ENCODE assay signal across 8 cellular contexts in the genomic region with DNA sequence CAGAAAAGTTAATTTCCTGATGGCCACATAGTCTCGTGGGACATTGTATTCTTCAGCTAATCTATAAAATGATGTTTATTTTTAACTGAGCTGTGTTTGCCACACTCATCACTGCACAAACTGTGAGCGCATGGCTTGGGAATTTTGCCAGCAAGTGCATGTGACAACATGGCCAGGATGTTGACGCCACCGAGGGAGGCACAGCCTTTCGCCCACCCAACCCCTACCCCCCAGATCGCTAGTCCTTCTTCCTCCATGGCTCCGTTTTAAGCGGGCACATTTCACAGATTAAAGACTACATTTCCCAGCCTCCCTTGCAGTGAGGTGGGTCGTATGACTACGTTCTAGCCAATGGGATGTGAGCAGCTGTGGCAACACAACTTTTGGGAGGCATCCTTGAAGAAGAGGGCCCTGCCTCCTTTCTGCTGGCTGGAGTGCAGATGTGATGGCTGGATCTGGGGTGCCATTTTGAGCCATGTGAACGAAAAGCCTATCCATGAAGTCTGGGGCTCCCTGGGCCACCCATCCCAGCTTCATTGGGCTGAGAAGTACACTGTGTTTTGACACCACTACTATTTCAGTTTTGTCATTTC. TPM values are rescaled to one million over a fixed set of nuclear protein-coding genes. Genes with fewer than 3 reads are reported as not detected.
DNase-seq lines count a peak whose midpoint lies in the region; ATAC-seq, FAIRE-seq and TF ChIP-seq lines count a peak whose summit lies in the region.

No MANE protein-coding gene starts in this region.

- in situ Hi-C loops in Caki2 (cut with HindIII; ENCODE audit: low pct_unique_long_range_greater_than_20kb, low sequenced_read_pairs), result no loop called here

- TF ChIP-seq CTCF in type B pancreatic cell (conservative IDR thresholded peaks at IDR 0.05) (no peak), chondrocyte (IDR thresholded peaks at IDR 0.05) (no peak)

- ATAC-seq in left cardiac atrium, result peak; percentile 32 to 50
- ATAC-seq in HG03097 (IDR thresholded peaks at IDR 0.05; ENCODE audit: low FRiP score, unreplicated experiment), result no peak
- ATAC-seq in HG02588 (IDR thresholded peaks at IDR 0.05; ENCODE audit: unreplicated experiment), result no peak

- H3K4me1 Mint-ChIP-seq in IgD-negative memory B cell (peaks cover 3 to 5% (median 3%) of the 10 kb centered on the region in 3 donors), type B pancreatic cell (ENCODE audit: unreplicated experiment) (peaks cover 5% of the 10 kb centered on the region), chondrocyte (ENCODE audit: low read depth) (peaks cover 12% of the 10 kb centered on the region)

- FAIRE-seq in TTC549 (lab: Jason Lieb, UNC), result peak; percentile 47

- H3K9me3 Mint-ChIP-seq in IgD-negative memory B cell (peaks cover 0 to 6% (median 0%) of the 10 kb centered on the region in 3 donors), type B pancreatic cell (no peaks in the 10 kb centered on the region), chondrocyte (ENCODE audit: low read depth) (no peaks in the 10 kb centered on the region)

- H3K27ac Mint-ChIP-seq in IgD-negative memory B cell, result peak overlapping the region; percentile 67 to 76 (median 73)
- peak overlapping the region; percentile 78 for H3K27ac Mint-ChIP-seq in type B pancreatic cell
- no peak overlapping the region for H3K27ac Mint-ChIP-seq in chondrocyte (ENCODE audit: unreplicated experiment)

- H3K4me3 Mint-ChIP-seq in IgD-negative memory B cell (peak overlapping the region; percentile 60 to 87 (median 64)), type B pancreatic cell (peak overlapping the region; percentile 75), chondrocyte (ENCODE audit: unreplicated experiment) (no peak overlapping the region)

- DNase-seq in Caki2 (ENCODE audit: low read depth) (peak; percentile 80), left cardiac atrium (peak; percentile 42), type B pancreatic cell (ENCODE audit: extremely low spot score, unreplicated experiment) (no peak), chondrocyte (ENCODE audit: low spot score) (no peak)

- intact Hi-C loops in left cardiac atrium (cut with DNase I), result loop anchor here in 1 of 2 donors (5.0 to 10.0 kb wide), 2 partner anchors 113 to 231 kb away; no protein-coding TSS in a partner anchor

- H3K27me3 Mint-ChIP-seq in IgD-negative memory B cell (peaks cover 20% of the 10 kb centered on the region), type B pancreatic cell (peaks cover 42% of the 10 kb centered on the region), chondrocyte (ENCODE audit: low read depth) (peaks cover 2% of the 10 kb centered on the region)

- no peaks in the 10 kb centered on the region for H3K36me3 Mint-ChIP-seq in IgD-negative memory B cell
- H3K36me3 Mint-ChIP-seq in type B pancreatic cell, result no peaks in the 10 kb centered on the region
- no peaks in the 10 kb centered on the region for H3K36me3 Mint-ChIP-seq in chondrocyte (ENCODE audit: low read depth)

RNA-seq across cellular contexts. Expression of gene NRARP, which starts 7.9 kb away (rescaled TPM):
- 0.17 and 2.0 TPM in 2 replicates for total RNA-seq in Caki2 (2014; rRNA removed; shearing (Covaris generic); ENCODE audit: low replicate concordance)
- polyA plus RNA-seq in IgD-negative memory B cell, result not detected
- total RNA-seq in left cardiac atrium, result 10 to 100 TPM in 1 of 2 donors, 1 to 10 TPM in 1; 4.9 to 11.5 TPM
- 17.9 and 21.7 TPM in 2 replicates for total RNA-seq in type B pancreatic cell (ENCODE audit: low replicate concordance)
- total RNA-seq in chondrocyte, result 0.39 to 6.9 TPM (median 6.7 TPM) in 3 replicates

RNA-seq across cellular contexts. Expression of gene TOR4A, which starts 16.7 kb away (rescaled TPM):
- 35.1 and 51.9 TPM in 2 replicates for total RNA-seq in Caki2 (2014; rRNA removed; shearing (Covaris generic); ENCODE audit: low replicate concordance)
- polyA plus RNA-seq in IgD-negative memory B cell, result 8.9 TPM
- total RNA-seq in left cardiac atrium, result 1 to 10 TPM; 6.2 to 9.4 TPM
- 2.7 and 4.5 TPM in 2 replicates for total RNA-seq in type B pancreatic cell (ENCODE audit: low replicate concordance)
- total RNA-seq in chondrocyte, result 0.85 to 3.5 TPM (median 3.4 TPM) in 3 replicates

RNA-seq across cellular contexts. Expression of gene NELFB, which starts 39.1 kb away (rescaled TPM):
- total RNA-seq in Caki2 (2014; rRNA removed; shearing (Covaris generic); ENCODE audit: low replicate concordance), result 84.1 and 92.6 TPM in 2 replicates
- 34.2 TPM for polyA plus RNA-seq in IgD-negative memory B cell
- total RNA-seq in left cardiac atrium (10 to 100 TPM; 35.1 to 38.1 TPM), type B pancreatic cell (ENCODE audit: low replicate concordance) (52.4 and 61.9 TPM in 2 replicates), chondrocyte (48.0 to 55.1 TPM (median 52.4 TPM) in 3 replicates)

RNA-seq across cellular contexts. Expression of gene STPG3, which starts 43.1 kb away (rescaled TPM):
- total RNA-seq in Caki2 (2014; rRNA removed; shearing (Covaris generic); ENCODE audit: low replicate concordance), result not detected in 2 replicates
- not detected for polyA plus RNA-seq in IgD-negative memory B cell
- total RNA-seq in left cardiac atrium (under 1 TPM in 1 of 2 donors, not detected in 1; 0.59 TPM), type B pancreatic cell (ENCODE audit: low replicate concordance) (0.31 TPM in 1 of 2 replicates, not detected in the other), chondrocyte (not detected in 3 replicates)

RNA-seq across cellular contexts. Expression of gene TUBB4B, which starts 53.1 kb away (rescaled TPM):
- 909 and 1,000 TPM in 2 replicates for total RNA-seq in Caki2 (2014; rRNA removed; shearing (Covaris generic); ENCODE audit: low replicate concordance)
- 88.4 TPM for polyA plus RNA-seq in IgD-negative memory B cell
- total RNA-seq in left cardiac atrium (100 to 1,000 TPM; 324 to 437 TPM), type B pancreatic cell (ENCODE audit: low replicate concordance) (326 and 349 TPM in 2 replicates), chondrocyte (117 to 155 TPM (median 121 TPM) in 3 replicates)

Comparison
In these comparisons a context has a peak if more than half of its experiments do, and no peak if none do; other contexts are left out.
1. DNase-seq: peak in Caki2 (single experiment) and left cardiac atrium (single experiment); none in type B pancreatic cell (single experiment) and chondrocyte (single experiment).
2. ATAC-seq: peak in left cardiac atrium (2 of 2); none in HG03097 (single experiment) and HG02588 (single experiment).